In the genomic region with DNA sequence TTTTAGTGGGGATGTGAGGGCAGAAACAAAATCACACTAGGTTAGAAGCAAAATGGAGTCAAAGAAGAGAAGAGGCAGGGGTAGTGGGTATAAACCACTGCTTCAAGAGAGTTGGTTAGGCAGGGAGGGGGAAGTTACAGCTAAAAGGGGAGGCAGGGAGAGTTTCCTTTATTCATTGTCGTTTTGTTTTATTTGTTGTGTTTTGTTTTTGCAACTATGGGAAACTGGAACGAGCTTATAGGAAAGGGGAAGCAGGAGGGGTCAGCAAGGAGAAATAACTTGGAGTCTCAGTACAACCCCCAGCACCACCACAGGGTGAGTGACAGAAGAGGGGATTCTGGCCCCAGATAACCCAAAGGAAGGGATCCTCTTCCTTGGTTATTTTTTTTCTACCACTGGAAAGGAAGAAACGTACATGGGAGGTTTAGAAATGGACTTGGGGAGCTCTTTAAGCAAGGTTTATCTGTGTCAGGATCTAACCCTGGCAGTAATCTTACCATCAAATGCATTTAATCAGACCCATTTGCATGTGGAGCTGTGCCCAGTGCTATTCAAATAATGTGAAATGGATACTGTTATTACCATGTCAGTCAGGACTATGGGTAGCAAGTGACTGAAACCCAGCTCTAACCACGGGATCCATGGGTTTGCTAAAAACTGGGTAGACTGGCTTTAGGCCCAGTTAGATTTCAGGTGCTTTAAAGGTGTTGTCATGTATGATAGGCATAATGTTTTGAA, we compare ENCODE assay signal across 18 cellular contexts.
DNase-seq lines count a peak whose midpoint lies in the region; FAIRE-seq and TF ChIP-seq lines count a peak whose summit lies in the region.
"Had no signal": no experiment of that assay in that cellular context is flagged by ENCODE, and none has a peak within 500 bp of the region (broad histone marks: within the 10 kb centered on the region; RNA-seq: fewer than 3 reads in every experiment).

No MANE protein-coding gene starts in this region.

- H3K27ac Mint-ChIP-seq in T-helper 2 cell treated with Interferon-gamma antibody and Interleukin-4, amounts not matched to agents 5 μg/mL and 100 μg/mL, for 36 hours, result peak overlapping the region; percentile 11
- peak overlapping the region in 3 of 5 experiments; percentile 7 to 39 (median 38) for H3K27ac Mint-ChIP-seq in brain
- H3K27ac Mint-ChIP-seq: GM23338 had no signal

- H3K27me3 ChIP-seq in spleen (replicated peaks in 1 of 7) (peaks cover 0 to 4% (median 0%) of the 10 kb centered on the region in 7 donors), small intestine (ENCODE audit: control insufficient read depth in 2 of 2, insufficient read depth in 2 of 2, low read length in 2 of 2) (no peaks in the 10 kb centered on the region)

- no peak for TF ChIP-seq CTCF in GM12864 (IDR thresholded peaks at IDR 0.05; ENCODE audit: low read depth, low read length, missing control alignments)
- TF ChIP-seq CTCF in brain (conservative IDR thresholded peaks at IDR 0.05), result no peak
- no peak for TF ChIP-seq CTCF in spleen (IDR thresholded peaks at IDR 0.05 in 8 of 11, conservative IDR thresholded peaks at IDR 0.05 in 3 of 11)

- peaks cover 62% of the 10 kb centered on the region for H3K4me1 Mint-ChIP-seq in T-helper 2 cell treated with Interferon-gamma antibody and Interleukin-4, amounts not matched to agents 5 μg/mL and 100 μg/mL, for 36 hours (ENCODE audit: low read depth)
- peaks cover 67% of the 10 kb centered on the region for H3K4me1 Mint-ChIP-seq in brain

- DNase-seq in T-helper 2 cell treated with Interferon-gamma antibody and Interleukin-4, amounts not matched to agents 5 μg/mL and 100 μg/mL, for 36 hours (ENCODE audit: low spot score), result no peak
- DNase-seq in T-helper 2 cell (no peak), GM12864 (ENCODE audit: low read depth) (no peak), spleen (peak; percentile 9), small intestine (no peak), caudate nucleus (lab: John Stamatoyannopoulos, UW) (no peak), retina (no peak)
- DNase-seq: 8988T; activated naive CD4-positive, alpha-beta T cell; hypothalamus; NCI-H2029; NCI-H510A treated with DMSO at 0.1 percent for 48 hours; OCI-M1; substantia nigra had no signal

- H3K4me3 Mint-ChIP-seq in T-helper 2 cell treated with Interferon-gamma antibody and Interleukin-4, amounts not matched to agents 5 μg/mL and 100 μg/mL, for 36 hours, result no peak overlapping the region
- no peak overlapping the region for H3K4me3 Mint-ChIP-seq in brain
- H3K4me3 Mint-ChIP-seq: GM23338 had no signal

- no peaks in the 10 kb centered on the region for H3K9me3 ChIP-seq in spleen
- H3K9me3 ChIP-seq in small intestine (ENCODE audit: control insufficient read depth, low read depth), result no peaks in the 10 kb centered on the region

- H3K36me3 Mint-ChIP-seq in T-helper 2 cell treated with Interferon-gamma antibody and Interleukin-4, amounts not matched to agents 5 μg/mL and 100 μg/mL, for 36 hours (ENCODE audit: low read depth), result no peaks in the 10 kb centered on the region
- no peaks in the 10 kb centered on the region for H3K36me3 Mint-ChIP-seq in brain

- intact Hi-C loops in spleen (cut with DNase I; ENCODE audit: low total_unique reads), result loop anchor here (5.0 kb wide), 1 partner anchor 41 kb away; no protein-coding TSS in a partner anchor

- H3K27ac ChIP-seq in spleen (peak overlapping the region in 5 of 8 donors; percentile 4 to 97 (median 95)), small intestine (ENCODE audit: low read depth in 1 of 2, low read length in 1 of 2) (peak overlapping the region in 1 of 2 donors; percentile 15), caudate nucleus (ENCODE audit: low read depth, low read length) (no peak overlapping the region)
- H3K27ac ChIP-seq: C4-2B, parathyroid adenoma had no signal

- H3K36me3 ChIP-seq in spleen, result no peaks in the 10 kb centered on the region
- no peaks in the 10 kb centered on the region for H3K36me3 ChIP-seq in small intestine (ENCODE audit: control insufficient read depth in 2 of 2, insufficient read depth in 2 of 2, low read length in 2 of 2)

- TF ChIP-seq POLR2A in spleen (IDR thresholded peaks at IDR 0.05), result no peak

- FAIRE-seq in small intestine (lab: Jason Lieb, UNC), result no peak

- H3K4me3 ChIP-seq in GM12864 (ENCODE audit: low read depth, low read length), result peak overlapping the region; percentile 65; the same call in 1 of the 2 replicates
- H3K4me3 ChIP-seq in spleen, result no peak overlapping the region
- no peak overlapping the region for H3K4me3 ChIP-seq in small intestine (ENCODE audit: low read depth in 1 of 2, low read length in 2 of 2)
- H3K4me3 ChIP-seq: GM23338 had no signal

- peaks cover 16 to 52% (median 38%) of the 10 kb centered on the region in 6 donors for H3K4me1 ChIP-seq in spleen
- peaks cover 5 to 8% of the 10 kb centered on the region in 2 donors for H3K4me1 ChIP-seq in small intestine (ENCODE audit: control insufficient read depth in 2 of 2, insufficient read depth in 1 of 2, low read depth in 1 of 2, low read length in 1 of 2)

- 41 to 65% (median 52%) methylated on average over 4 of the region's 4 CpGs for WGBS in spleen, 5 donors
- 58 to 84% (median 84%) methylated on average over 4 of the region's 4 CpGs for WGBS in small intestine, 3 donors

- H3K9me3 Mint-ChIP-seq in T-helper 2 cell treated with Interferon-gamma antibody and Interleukin-4, amounts not matched to agents 5 μg/mL and 100 μg/mL, for 36 hours, result no peaks in the 10 kb centered on the region
- H3K9me3 Mint-ChIP-seq in brain, result peaks cover 0 to 2% (median 0%) of the 10 kb centered on the region in 5 experiments
- H3K9me3 Mint-ChIP-seq: GM23338 had no signal

- no peaks in the 10 kb centered on the region for H3K27me3 Mint-ChIP-seq in T-helper 2 cell treated with Interferon-gamma antibody and Interleukin-4, amounts not matched to agents 5 μg/mL and 100 μg/mL, for 36 hours (ENCODE audit: low read depth)
- peaks cover 19% of the 10 kb centered on the region for H3K27me3 Mint-ChIP-seq in brain
